Comparison of ENCODE assay signal across 19 cellular contexts in the genomic region with DNA sequence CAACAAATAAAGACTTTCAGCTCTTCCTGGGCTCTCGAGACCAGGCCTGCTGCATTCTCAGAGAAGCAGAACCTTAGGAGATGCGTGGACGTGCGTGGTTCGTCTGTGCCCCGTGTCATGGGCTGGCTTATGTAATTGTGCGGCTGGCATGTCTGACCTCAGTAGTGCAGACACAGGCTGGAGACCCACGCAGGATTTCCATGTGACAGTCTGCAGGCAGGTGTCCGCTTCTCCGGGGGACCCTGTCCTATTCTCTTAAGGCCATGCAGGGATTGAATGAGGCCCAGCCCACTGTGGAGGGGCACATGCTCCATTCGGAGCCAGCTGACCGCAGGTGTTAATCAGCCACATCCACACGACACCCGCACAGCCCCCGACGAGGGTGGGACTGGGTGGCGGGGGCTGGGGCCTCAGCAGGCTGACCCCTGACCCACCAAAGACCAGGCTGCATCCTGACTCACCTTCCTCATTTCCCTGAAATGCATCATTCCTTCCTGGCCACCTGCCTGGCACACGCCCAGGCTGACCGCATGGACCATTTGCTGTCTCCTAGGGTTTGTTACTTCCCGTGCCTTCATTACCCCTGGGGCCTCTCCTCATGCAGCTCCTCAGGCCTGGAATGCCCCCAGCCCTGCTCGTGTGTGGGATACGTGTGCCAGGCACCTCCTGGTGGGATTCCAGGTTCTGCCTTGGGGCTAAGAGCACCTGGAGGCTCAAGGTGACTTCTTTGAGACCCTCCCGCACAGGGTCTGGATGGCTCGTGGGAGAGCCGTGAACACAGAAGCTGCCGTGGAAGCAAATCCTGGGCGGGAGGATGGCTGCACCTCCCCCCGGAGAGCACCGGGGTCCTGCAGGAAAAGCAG. TPM values are rescaled to one million over a fixed set of nuclear protein-coding genes. Genes with fewer than 3 reads are reported as not detected.
DNase-seq lines count a peak whose midpoint lies in the region; ATAC-seq and TF ChIP-seq lines count a peak whose summit lies in the region.
"Had no signal": no experiment of that assay in that cellular context is flagged by ENCODE, and none has a peak within 500 bp of the region (broad histone marks: within the 10 kb centered on the region; RNA-seq: fewer than 3 reads in every experiment).

No MANE protein-coding gene starts in this region.

- 80 to 91% (median 84%) methylated on average over 25 to 29 of the region's 29 CpGs for WGBS in spleen, 5 donors

- H3K4me3 ChIP-seq in PC-3 (ENCODE audit: low read length), result no peak overlapping the region
- H3K4me3 ChIP-seq in duodenal mucosa (ENCODE audit: low read depth in 1 of 2, low read length in 2 of 2), result no peak overlapping the region
- no peak overlapping the region for H3K4me3 ChIP-seq in spleen
- H3K4me3 ChIP-seq: GM12878 had no signal

- H3K36me3 ChIP-seq in PC-3 (ENCODE audit: low read depth, low read length) (no peaks in the 10 kb centered on the region), duodenal mucosa (ENCODE audit: control insufficient read depth in 1 of 2, insufficient read depth in 2 of 2, low read length in 2 of 2) (no peaks in the 10 kb centered on the region), spleen (no peaks in the 10 kb centered on the region)

- H3K27me3 ChIP-seq in PC-3 (ENCODE audit: low read length) (no peaks in the 10 kb centered on the region), duodenal mucosa (ENCODE audit: control insufficient read depth in 1 of 2, insufficient read depth in 2 of 2, low read length in 2 of 2) (no peaks in the 10 kb centered on the region), spleen (replicated peaks in 1 of 7) (peaks cover 0 to 12% (median 0%) of the 10 kb centered on the region in 7 donors)

- H3K27me3 Mint-ChIP-seq in activated T-cell treated with anti-CD3 and anti-CD28 coated beads, Interleukin-2, amount 50 U/mL, for 4 hours (ENCODE audit: low read depth), result no peaks in the 10 kb centered on the region

- H3K4me1 Mint-ChIP-seq in activated T-cell treated with anti-CD3 and anti-CD28 coated beads, Interleukin-2, amount 50 U/mL, for 4 hours (ENCODE audit: low read depth), result no peaks in the 10 kb centered on the region
- H3K4me1 Mint-ChIP-seq: activated naive CD4-positive, alpha-beta T cell treated with anti-CD3 and anti-CD28 coated beads, Interleukin-2, amount 10 ng/mL, durations not matched to agents 7 days and 5 days had no signal

- H3K27ac ChIP-seq in PC-3 (ENCODE audit: low read length) (no peak overlapping the region), duodenal mucosa (ENCODE audit: low read depth, low read length) (peak overlapping the region; percentile 32), spleen (peak overlapping the region in 4 of 8 donors; percentile 0 to 38 (median 20))
- H3K27ac ChIP-seq: KMS-11 had no signal

- CTCF ChIA-PET in PC-3 (lab: Charles Lee), result no interaction called here

- peak overlapping the region; percentile 20; the same call in 1 of the 2 replicates for H3K4me2 ChIP-seq in PC-3 (ENCODE audit: low read length)
- H3K4me2 ChIP-seq: KMS-11 had no signal

- H2AFZ ChIP-seq in PC-3 (ENCODE audit: low read length), result no peak overlapping the region

- no peak overlapping the region for H3K9ac ChIP-seq in PC-3 (ENCODE audit: low read length)
- H3K9ac ChIP-seq in duodenal mucosa (ENCODE audit: low read depth in 1 of 2, low read length in 2 of 2), result no peak overlapping the region
- H3K9ac ChIP-seq: KMS-11 had no signal

- no TSS peak for BruUV-seq in PC-3 (replicated peaks; lab: Mats Ljungman, UMichigan)

- no peaks in the 10 kb centered on the region for H4K20me1 ChIP-seq in PC-3 (ENCODE audit: low read length)

- no peaks in the 10 kb centered on the region for H3K79me2 ChIP-seq in PC-3 (ENCODE audit: low read length)

- no peaks in the 10 kb centered on the region for H3K36me3 Mint-ChIP-seq in activated T-cell treated with anti-CD3 and anti-CD28 coated beads, Interleukin-2, amount 50 U/mL, for 4 hours (ENCODE audit: insufficient read depth)
- H3K36me3 Mint-ChIP-seq: activated naive CD4-positive, alpha-beta T cell treated with anti-CD3 and anti-CD28 coated beads, Interleukin-2, amount 10 ng/mL, durations not matched to agents 7 days and 5 days; brain; naive B cell had no signal

- TF ChIP-seq POLR2A in spleen (IDR thresholded peaks at IDR 0.05), result no peak

- H3K9me2 ChIP-seq in PC-3 (replicated peaks; ENCODE audit: low read length), result no peaks in the 10 kb centered on the region

- H3K9me3 Mint-ChIP-seq in activated T-cell treated with anti-CD3 and anti-CD28 coated beads, Interleukin-2, amount 50 U/mL, for 4 hours, result no peaks in the 10 kb centered on the region
- H3K9me3 Mint-ChIP-seq: activated naive CD4-positive, alpha-beta T cell treated with anti-CD3 and anti-CD28 coated beads, Interleukin-2, amount 10 ng/mL, durations not matched to agents 7 days and 5 days; naive B cell had no signal

- DNase-seq in PC-3 (peak; percentile 70), kidney tubule cell (ENCODE audit: low spot score) (peak; percentile 66), spleen (peak; percentile 51), T1000 (lab: John Stamatoyannopoulos, UW) (no peak), DMS79 treated with DMSO at 0.1 percent for 48 hours (lab: John Stamatoyannopoulos, UW) (no peak), SIG-M5 treated with dmso at 0.1 percent for 504 hours (lab: John Stamatoyannopoulos, UW; ENCODE audit: unreplicated experiment) (no peak)
- no peak for DNase-seq in activated T-cell treated with anti-CD3 and anti-CD28 coated beads, Interleukin-2, amount 50 U/mL, for 4 hours
- DNase-seq: activated CD8-positive, alpha-beta memory T cell treated with anti-CD3 and anti-CD28 coated beads, Interleukin-2, amount 50 U/mL, for 48 hours; activated naive CD4-positive, alpha-beta T cell treated with anti-CD3 and anti-CD28 coated beads, Interleukin-2, amount 10 ng/mL, durations not matched to agents 7 days and 5 days; effector CD8-positive, alpha-beta T cell; naive B cell; NCI-H1092; NCI-H748 treated with DMSO at 0.1 percent for 48 hours; RPMI8226; T-helper 2 cell had no signal

- peak; percentile 33; the same call in 1 of the 2 replicates for ATAC-seq in PC-3
- ATAC-seq in activated T-cell treated with anti-CD3 and anti-CD28 coated beads, Interleukin-2, amount 50 U/mL, for 4 hours, result no peak
- ATAC-seq: GM12878 had no signal

- intact Hi-C loops in PC-3 (cut with micrococcal nuclease) (no loop called here), spleen (cut with DNase I; ENCODE audit: low total_unique reads) (no loop called here)

- H3K9me3 ChIP-seq in PC-3 (ENCODE audit: low read length) (no peaks in the 10 kb centered on the region), duodenal mucosa (ENCODE audit: control insufficient read depth in 1 of 2, low read length in 2 of 2) (no peaks in the 10 kb centered on the region), spleen (no peaks in the 10 kb centered on the region)

- no peak overlapping the region for H3K4me3 Mint-ChIP-seq in activated T-cell treated with anti-CD3 and anti-CD28 coated beads, Interleukin-2, amount 50 U/mL, for 4 hours
- H3K4me3 Mint-ChIP-seq: activated naive CD4-positive, alpha-beta T cell treated with anti-CD3 and anti-CD28 coated beads, Interleukin-2, amount 10 ng/mL, durations not matched to agents 7 days and 5 days had no signal

- no peak for TF ChIP-seq CTCF in PC-3 (conservative IDR thresholded peaks at IDR 0.05; ENCODE audit: low read depth, low read length)
- TF ChIP-seq CTCF in spleen (IDR thresholded peaks at IDR 0.05 in 8 of 11, conservative IDR thresholded peaks at IDR 0.05 in 3 of 11), result no peak

- H3F3A ChIP-seq in PC-3 (ENCODE audit: low read length, unreplicated experiment), result no peaks in the 10 kb centered on the region

- H3K4me1 ChIP-seq in PC-3 (ENCODE audit: insufficient read depth, low read length) (peaks cover 14% of the 10 kb centered on the region), duodenal mucosa (ENCODE audit: control insufficient read depth in 1 of 2, insufficient read depth in 2 of 2, low read length in 2 of 2) (no peaks in the 10 kb centered on the region), spleen (no peaks in the 10 kb centered on the region)

- POLR2A ChIA-PET in PC-3 (lab: Charles Lee; ENCODE audit: unreplicated experiment), result no interaction called here

RNA-seq across cellular contexts. Expression of a gene that starts 10.7 kb away (rescaled TPM):
- 5.9 and 11.6 TPM in 2 replicates for total RNA-seq in PC-3 (2014; rRNA removed)
- total RNA-seq in spleen, result 10 to 100 TPM in 6 of 7 donors, 1 to 10 TPM in 1; 6.6 to 21.4 (median 16.5) TPM
- polyA plus RNA-seq in spleen, result 1 to 10 TPM; 4.3 to 9.0 (median 4.7) TPM
- total RNA-seq in activated T-cell treated with anti-CD3 and anti-CD28 coated beads, Interleukin-2, amount 50 U/mL, for 4 hours, result 1 to 10 TPM; 8.6 to 9.3 (median 8.9) TPM

Comparison
In these comparisons a context has a peak if more than half of its experiments do, and no peak if none do; other contexts are left out.
1. DNase-seq: peak in PC-3 (single experiment), kidney tubule cell (single experiment) and spleen (single experiment); none in activated T-cell treated with anti-CD3 and anti-CD28 coated beads, Interleukin-2, amount 50 U/mL, for 4 hours (single experiment), T1000 (single experiment), DMS79 treated with DMSO at 0.1 percent for 48 hours (single experiment) and SIG-M5 treated with dmso at 0.1 percent for 504 hours (single experiment).